In genomic region chr10:3094565-3095168, GRCh38 we compare ENCODE assay signal across 11 cellular contexts. TPM values are rescaled to one million over a fixed set of nuclear protein-coding genes. Genes with fewer than 3 reads are reported as not detected.
DNase-seq lines count a peak whose midpoint lies in the region; ATAC-seq and TF ChIP-seq lines count a peak whose summit lies in the region.
"Had no signal": no experiment of that assay in that cellular context is flagged by ENCODE, and none has a peak within 500 bp of the region (broad histone marks: within the 10 kb centered on the region; RNA-seq: fewer than 3 reads in every experiment).

No MANE protein-coding gene starts in this region.

- H3K4me3 ChIP-seq in hepatocyte (no peak overlapping the region), stomach smooth muscle (ENCODE audit: low read length in 2 of 2) (peak overlapping the region in 1 of 2 donors; percentile 3)

- H3K9me3 Mint-ChIP-seq in activated CD8-positive, alpha-beta memory T cell treated with anti-CD3 and anti-CD28 coated beads, Interleukin-2, amount 10 ng/mL, durations not matched to agents 7 days and 5 days (ENCODE audit: low read depth) = no peaks in the 10 kb centered on the region
- no peaks in the 10 kb centered on the region for H3K9me3 Mint-ChIP-seq in activated naive CD8-positive, alpha-beta T cell (ENCODE audit: low read depth)
- H3K9me3 Mint-ChIP-seq: naive B cell had no signal

- 26% methylated on average over 6 of the region's 6 CpGs for WGBS in hepatocyte (ENCODE audit: low lambda C conversion rate, missing lambda C conversion rate)

- H3K4me1 ChIP-seq in hepatocyte (ENCODE audit: insufficient read depth) (peaks cover 27% of the 10 kb centered on the region), stomach smooth muscle (ENCODE audit: control insufficient read depth, insufficient read depth, low read length) (peaks cover 38% of the 10 kb centered on the region)

- H3K36me3 ChIP-seq in hepatocyte (replicated peaks; ENCODE audit: insufficient read depth, low read depth) (no peaks in the 10 kb centered on the region), stomach smooth muscle (ENCODE audit: control insufficient read depth in 2 of 2, insufficient read depth in 2 of 2, low read length in 2 of 2) (peaks cover 0 to 3% of the 10 kb centered on the region in 2 donors)

- H3K4me2 ChIP-seq in hepatocyte = peak overlapping the region; percentile 30

- H4K20me1 ChIP-seq in hepatocyte (ENCODE audit: insufficient read depth, poor library complexity, severe bottlenecking) = no peaks in the 10 kb centered on the region

- H3K4me3 Mint-ChIP-seq in activated CD8-positive, alpha-beta memory T cell treated with anti-CD3 and anti-CD28 coated beads, Interleukin-2, amount 10 ng/mL, durations not matched to agents 7 days and 5 days = peak overlapping the region; percentile 36
- H3K4me3 Mint-ChIP-seq in activated naive CD8-positive, alpha-beta T cell = peak overlapping the region; percentile 65
- H3K4me3 Mint-ChIP-seq: naive B cell had no signal

- H3K27ac ChIP-seq in hepatocyte (peak overlapping the region; percentile 72), stomach smooth muscle (ENCODE audit: low read length) (peak overlapping the region; percentile 62)

- peak overlapping the region in 1 of 2 donors; percentile 3 for H3K9ac ChIP-seq in stomach smooth muscle (ENCODE audit: low read length in 2 of 2)

- H3K79me2 ChIP-seq in hepatocyte = no peaks in the 10 kb centered on the region

- no peaks in the 10 kb centered on the region for H3K9me2 ChIP-seq in hepatocyte (replicated peaks; ENCODE audit: insufficient read depth)

- H3K27me3 Mint-ChIP-seq in activated CD8-positive, alpha-beta memory T cell treated with anti-CD3 and anti-CD28 coated beads, Interleukin-2, amount 10 ng/mL, durations not matched to agents 7 days and 5 days = no peaks in the 10 kb centered on the region
- H3K27me3 Mint-ChIP-seq in activated naive CD8-positive, alpha-beta T cell = no peaks in the 10 kb centered on the region
- H3K27me3 Mint-ChIP-seq: naive B cell had no signal

- H3K36me3 Mint-ChIP-seq in activated CD8-positive, alpha-beta memory T cell treated with anti-CD3 and anti-CD28 coated beads, Interleukin-2, amount 10 ng/mL, durations not matched to agents 7 days and 5 days = peaks cover 44% of the 10 kb centered on the region
- peaks cover 11% of the 10 kb centered on the region for H3K36me3 Mint-ChIP-seq in activated naive CD8-positive, alpha-beta T cell

- no peak for TF ChIP-seq CTCF in hepatocyte (IDR thresholded peaks at IDR 0.05; ENCODE audit: poor library complexity)

- peak overlapping the region; percentile 94 for H3K27ac Mint-ChIP-seq in activated CD8-positive, alpha-beta memory T cell treated with anti-CD3 and anti-CD28 coated beads, Interleukin-2, amount 10 ng/mL, durations not matched to agents 7 days and 5 days
- peak overlapping the region; percentile 92 for H3K27ac Mint-ChIP-seq in activated naive CD8-positive, alpha-beta T cell

- H3K9me3 ChIP-seq in hepatocyte (ENCODE audit: low read depth) = no peaks in the 10 kb centered on the region
- H3K9me3 ChIP-seq in stomach smooth muscle (ENCODE audit: control insufficient read depth in 2 of 2, low read length in 2 of 2) = no peaks in the 10 kb centered on the region

- no peaks in the 10 kb centered on the region for H3K27me3 ChIP-seq in hepatocyte
- H3K27me3 ChIP-seq in stomach smooth muscle (ENCODE audit: control insufficient read depth in 1 of 2, insufficient read depth in 2 of 2, low read length in 2 of 2) = no peaks in the 10 kb centered on the region

- peaks cover 70% of the 10 kb centered on the region for H3K4me1 Mint-ChIP-seq in activated CD8-positive, alpha-beta memory T cell treated with anti-CD3 and anti-CD28 coated beads, Interleukin-2, amount 10 ng/mL, durations not matched to agents 7 days and 5 days
- peaks cover 65% of the 10 kb centered on the region for H3K4me1 Mint-ChIP-seq in activated naive CD8-positive, alpha-beta T cell (ENCODE audit: low read depth)

- DNase-seq in activated CD8-positive, alpha-beta memory T cell treated with anti-CD3 and anti-CD28 coated beads, Interleukin-2, amount 10 ng/mL, durations not matched to agents 7 days and 5 days = no peak
- DNase-seq in activated CD8-positive, alpha-beta memory T cell treated with anti-CD3 and anti-CD28 coated beads, Interleukin-2, amount 50 U/mL, for 48 hours = no peak
- DNase-seq in hepatocyte (ENCODE audit: low spot score) (no peak), NCI-H2107 (lab: John Stamatoyannopoulos, UW) (no peak)
- DNase-seq: effector memory CD4-positive, alpha-beta T cell; naive B cell; NCI-H2081 had no signal

- no peak overlapping the region for H2AFZ ChIP-seq in hepatocyte

- CTCF ChIA-PET in activated CD8-positive, alpha-beta memory T cell treated with anti-CD3 and anti-CD28 coated beads, Interleukin-2, amount 10 ng/mL, durations not matched to agents 7 days and 5 days (lab: Charles Lee) = interaction anchor here (1.2 kb wide), 1 partner anchor 25 kb away, joined by 4 read pairs; no protein-coding TSS in a partner anchor

- no peak for ATAC-seq in activated CD8-positive, alpha-beta memory T cell treated with anti-CD3 and anti-CD28 coated beads, Interleukin-2, amount 10 ng/mL, durations not matched to agents 7 days and 5 days
- ATAC-seq in HG03342 (IDR thresholded peaks at IDR 0.05; ENCODE audit: unreplicated experiment) = no peak
- no peak for ATAC-seq in activated CD4-positive, CD25-positive, alpha-beta regulatory T cell treated with anti-CD3 and anti-CD28 coated beads, Interleukin-2, amount 50 U/mL, for 24 hours

RNA-seq across cellular contexts. Expression of gene PFKP, which starts 27.3 kb away (rescaled TPM):
- 100 to 1,000 TPM; 230 to 262 TPM for total RNA-seq in activated CD8-positive, alpha-beta memory T cell treated with anti-CD3 and anti-CD28 coated beads, Interleukin-2, amount 10 ng/mL, durations not matched to agents 7 days and 5 days
- total RNA-seq in hepatocyte = 17.5 and 24.6 TPM in 2 replicates
- polyA plus RNA-seq in hepatocyte = 48.9 and 56.0 TPM in 2 replicates
